2 cellular contexts compared by ENCODE assay signal in the genomic region with DNA sequence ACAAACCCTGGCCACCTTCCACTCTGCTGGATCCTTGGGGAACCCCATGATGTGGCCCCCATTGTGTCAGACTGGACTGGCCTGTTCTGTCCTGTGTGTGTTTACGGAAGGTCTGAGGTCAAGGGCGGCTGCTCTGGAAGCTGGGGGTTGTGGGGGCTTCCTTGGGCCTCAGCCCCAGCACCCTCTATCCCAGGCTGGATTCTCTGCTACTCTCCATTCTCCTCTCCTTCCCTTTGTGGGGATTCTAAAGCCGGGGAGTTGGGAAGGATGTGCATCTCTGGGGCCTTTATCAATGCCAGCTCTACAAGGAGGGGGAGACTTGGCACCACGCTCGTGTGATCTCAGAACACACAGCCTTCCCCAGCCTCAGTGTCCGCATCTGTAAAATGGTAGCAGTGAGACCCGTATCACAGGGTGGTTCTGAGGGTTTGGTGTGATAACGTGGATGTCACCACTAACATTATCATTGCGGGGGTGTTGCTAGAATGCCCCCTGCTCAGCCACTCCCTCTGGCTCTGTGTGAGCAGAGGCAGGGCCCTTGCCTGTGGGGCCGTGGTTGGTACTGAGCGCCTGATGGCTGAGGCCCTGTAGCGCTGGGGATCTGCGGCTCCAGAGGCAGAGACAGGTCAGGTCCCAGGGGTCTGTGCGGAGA.
A peak's percentile ranks its signal among the peaks of the same experiment; 100 is the strongest.
TF ChIP-seq lines count a peak whose summit lies in the region.

No MANE protein-coding gene starts in this region.

TF ChIP-seq in IMR-90, 13 proteins besides CTCF, POLR2A, EP300 and RAD21:
- TF ChIP-seq SMC3 (IDR thresholded peaks at IDR 0.05; ENCODE audit: low read depth, low read length) (no peak), CHD1 (IDR thresholded peaks at IDR 0.05; ENCODE audit: low read depth, low read length) (no peak), MAFK (IDR thresholded peaks at IDR 0.05; ENCODE audit: low read depth, low read length) (no peak), RFX5 (IDR thresholded peaks at IDR 0.05; ENCODE audit: low read depth, low read length) (no peak), NFE2L2 (IDR thresholded peaks at IDR 0.05; ENCODE audit: low read depth, low read length) (no peak), FOS (IDR thresholded peaks at IDR 0.05; ENCODE audit: low read depth, low read length) (no peak), CEBPB (IDR thresholded peaks at IDR 0.05; ENCODE audit: low read depth, low read length) (no peak), MAZ (IDR thresholded peaks at IDR 0.05; ENCODE audit: borderline replicate concordance, low read depth, low read length) (no peak)
- TF ChIP-seq, protein P1, sequence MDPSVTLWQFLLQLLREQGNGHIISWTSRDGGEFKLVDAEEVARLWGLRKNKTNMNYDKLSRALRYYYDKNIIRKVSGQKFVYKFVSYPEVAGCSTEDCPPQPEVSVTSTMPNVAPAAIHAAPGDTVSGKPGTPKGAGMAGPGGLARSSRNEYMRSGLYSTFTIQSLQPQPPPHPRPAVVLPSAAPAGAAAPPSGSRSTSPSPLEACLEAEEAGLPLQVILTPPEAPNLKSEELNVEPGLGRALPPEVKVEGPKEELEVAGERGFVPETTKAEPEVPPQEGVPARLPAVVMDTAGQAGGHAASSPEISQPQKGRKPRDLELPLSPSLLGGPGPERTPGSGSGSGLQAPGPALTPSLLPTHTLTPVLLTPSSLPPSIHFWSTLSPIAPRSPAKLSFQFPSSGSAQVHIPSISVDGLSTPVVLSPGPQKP (IDR thresholded peaks at IDR 0.05; ENCODE audit: borderline replicate concordance, low read depth, low read length), result no peak

TF ChIP-seq in K562, 482 proteins besides CTCF, POLR2A, EP300 and RAD21:
- peak; percentile 33 for TF ChIP-seq RBM25 (IDR thresholded peaks at IDR 0.05; ENCODE audit: low read depth, low read length, severe bottlenecking)
- no peak for TF ChIP-seq POLR2B (IDR thresholded peaks at IDR 0.05; ENCODE audit: low read depth, partially characterized antibody)
TF ChIP-seq in K562: peak in this region for 1.
